23 cellular contexts compared by ENCODE assay signal in the genomic region with DNA sequence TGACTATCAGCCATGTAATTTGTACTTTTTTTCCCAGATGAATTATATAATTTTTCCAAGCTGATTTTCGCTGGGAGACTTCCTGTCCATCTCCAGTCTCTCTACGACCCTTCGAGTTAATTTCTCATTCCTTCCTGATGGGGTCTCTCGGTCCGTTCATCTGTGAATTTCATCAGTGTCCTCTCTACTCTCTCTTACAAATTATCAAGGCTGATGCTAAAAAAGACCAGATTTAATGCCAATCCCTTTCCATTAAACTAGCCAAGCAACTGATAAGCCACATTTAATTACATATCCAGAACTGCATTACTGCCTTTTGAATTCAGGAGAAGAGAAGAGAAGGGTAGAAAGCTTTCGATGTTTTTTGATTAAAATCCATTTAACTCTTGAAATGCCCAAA. TPM values are rescaled to one million over a fixed set of nuclear protein-coding genes. Genes with fewer than 3 reads are reported as not detected.
DNase-seq lines count a peak whose midpoint lies in the region; ATAC-seq, FAIRE-seq and TF ChIP-seq lines count a peak whose summit lies in the region.
"Had no signal": no experiment of that assay in that cellular context is flagged by ENCODE, and none has a peak within 500 bp of the region (broad histone marks: within the 10 kb centered on the region; RNA-seq: fewer than 3 reads in every experiment).

No MANE protein-coding gene starts in this region.

- DNase-seq in Right ventricle myocardium inferior (ENCODE audit: missing footprints) (no peak), right atrium auricular region (ENCODE audit: low spot score) (no peak), HepG2 (ENCODE audit: low spot score) (no peak), right lobe of liver (no peak), left kidney (ENCODE audit: low read depth, low spot score) (peak; percentile 23), neural progenitor cell (ENCODE audit: low spot score) (no peak)
- no peak for DNase-seq in activated CD4-positive, alpha-beta memory T cell treated with anti-CD3 and anti-CD28 coated beads for 36 hours
- DNase-seq: 8988T; Calu3; CD8-positive, alpha-beta T cell; DND-41; EL; GOT3; H9 had no signal

- peaks cover 3% of the 10 kb centered on the region for H3K27me3 Mint-ChIP-seq in neural progenitor cell (ENCODE audit: insufficient read depth, low read depth)
- no peaks in the 10 kb centered on the region for H3K27me3 Mint-ChIP-seq in activated CD4-positive, alpha-beta memory T cell treated with anti-CD3 and anti-CD28 coated beads for 36 hours

- H3K79me2 ChIP-seq in HepG2 (ENCODE audit: insufficient read depth, low read length) (no peaks in the 10 kb centered on the region), neural progenitor cell (ENCODE audit: low read depth) (no peaks in the 10 kb centered on the region)

- peak overlapping the region; percentile 28 for H3K27ac Mint-ChIP-seq in neural progenitor cell
- H3K27ac Mint-ChIP-seq in activated CD4-positive, alpha-beta memory T cell treated with anti-CD3 and anti-CD28 coated beads for 36 hours = no peak overlapping the region
- H3K27ac Mint-ChIP-seq: CD8-positive, alpha-beta T cell; IgD-negative memory B cell had no signal

- TF ChIP-seq EP300 in HepG2 (IDR thresholded peaks at IDR 0.05; ENCODE audit: low read depth in 2 of 2, low read length in 2 of 2) (no peak), HepG2 (CRISPR knock-in tag; IDR thresholded peaks at IDR 0.05; ENCODE audit: borderline replicate concordance) (no peak)

- TF ChIP-seq RAD21 in HepG2 (CRISPR knock-in tag; IDR thresholded peaks at IDR 0.05) = no peak

- ATAC-seq in Right ventricle myocardium inferior (peak; percentile 52), HepG2 (no peak), right lobe of liver (no peak), GM21576 (IDR thresholded peaks at IDR 0.05; ENCODE audit: unreplicated experiment) (no peak)
- ATAC-seq: CD8-positive, alpha-beta T cell had no signal

- BruUV-seq in HepG2 (replicated peaks; lab: Mats Ljungman, UMichigan) = no TSS peak

- H3K27ac ChIP-seq in right atrium auricular region (no peak overlapping the region), HepG2 (ENCODE audit: extremely low read length, insufficient read depth, low read length) (no peak overlapping the region), right lobe of liver (no peak overlapping the region), neural progenitor cell (no peak overlapping the region)
- H3K27ac ChIP-seq: BLaER1 treated with 17β-estradiol and CSF1 and Interleukin-3, amounts not matched to agents 10 nM and 100 nM had no signal

- H3K9ac ChIP-seq in HepG2 (ENCODE audit: insufficient read depth, low read depth, low read length) = no peak overlapping the region
- no peak overlapping the region for H3K9ac ChIP-seq in neural progenitor cell
- H3K9ac ChIP-seq: BLaER1 treated with 17β-estradiol and CSF1 and Interleukin-3, amounts not matched to agents 10 nM and 100 nM had no signal

- no peaks in the 10 kb centered on the region for H3K9me3 Mint-ChIP-seq in neural progenitor cell
- H3K9me3 Mint-ChIP-seq in activated CD4-positive, alpha-beta memory T cell treated with anti-CD3 and anti-CD28 coated beads for 36 hours = no peaks in the 10 kb centered on the region
- H3K9me3 Mint-ChIP-seq: CD8-positive, alpha-beta T cell; H9 had no signal

- H3K4me2 ChIP-seq in HepG2 (ENCODE audit: low read depth, low read length) = no peak overlapping the region
- no peak overlapping the region for H3K4me2 ChIP-seq in neural progenitor cell
- H3K4me2 ChIP-seq: BLaER1 treated with 17β-estradiol and CSF1 and Interleukin-3, amounts not matched to agents 10 nM and 100 nM had no signal

- TF ChIP-seq CTCF in right atrium auricular region (IDR thresholded peaks at IDR 0.05) (no peak), HepG2 (CRISPR knock-in tag; IDR thresholded peaks at IDR 0.05) (no peak), right lobe of liver (IDR thresholded peaks at IDR 0.05) (no peak), neural progenitor cell (IDR thresholded peaks at IDR 0.05) (no peak)

- H3K4me3 ChIP-seq in right atrium auricular region (no peak overlapping the region), HepG2 (replicated peaks in 1 of 3; ENCODE audit: insufficient read depth in 1 of 3, low read depth in 2 of 3, low read length in 3 of 3) (no peak overlapping the region), right lobe of liver (no peak overlapping the region), neural progenitor cell (no peak overlapping the region)
- H3K4me3 ChIP-seq: BLaER1 treated with 17β-estradiol and CSF1 and Interleukin-3, amounts not matched to agents 10 nM and 100 nM had no signal

- no peak for TF ChIP-seq POLR2A in HepG2 (IDR thresholded peaks at IDR 0.05; ENCODE audit: insufficient read depth in 1 of 2, low read depth in 2 of 2, low read length in 2 of 2)
- no peak for TF ChIP-seq POLR2A in right lobe of liver (IDR thresholded peaks at IDR 0.05)

- intact Hi-C loops in Right ventricle myocardium inferior (cut with DNase I) (no loop called here), HepG2 (cut with micrococcal nuclease; ENCODE audit: unreplicated experiment) (no loop called here), right lobe of liver (cut with DNase I) (no loop called here)
- intact Hi-C loops in activated CD4-positive, alpha-beta memory T cell treated with anti-CD3 and anti-CD28 coated beads for 36 hours (cut with micrococcal nuclease) = no loop called here

- H3K4me1 Mint-ChIP-seq in neural progenitor cell = peaks cover 3% of the 10 kb centered on the region
- H3K4me1 Mint-ChIP-seq in activated CD4-positive, alpha-beta memory T cell treated with anti-CD3 and anti-CD28 coated beads for 36 hours (ENCODE audit: low read depth) = no peaks in the 10 kb centered on the region
- H3K4me1 Mint-ChIP-seq: H9 had no signal

- H3K36me3 ChIP-seq in right atrium auricular region (no peaks in the 10 kb centered on the region), HepG2 (replicated peaks in 1 of 2; ENCODE audit: control insufficient read depth in 1 of 2, insufficient read depth in 2 of 2, low read length in 2 of 2) (peaks cover 0 to 3% of the 10 kb centered on the region in 2 experiments; a peak in 1 of 5 replicates), right lobe of liver (no peaks in the 10 kb centered on the region), neural progenitor cell (peaks cover 6% of the 10 kb centered on the region)
- H3K36me3 ChIP-seq: BLaER1 treated with 17β-estradiol and CSF1 and Interleukin-3, amounts not matched to agents 10 nM and 100 nM had no signal

- H3K4me3 Mint-ChIP-seq in neural progenitor cell = no peak overlapping the region
- no peak overlapping the region for H3K4me3 Mint-ChIP-seq in activated CD4-positive, alpha-beta memory T cell treated with anti-CD3 and anti-CD28 coated beads for 36 hours
- H3K4me3 Mint-ChIP-seq: CD8-positive, alpha-beta T cell; H9; IgD-negative memory B cell had no signal

- no peak for FAIRE-seq in HepG2 (lab: Jason Lieb, UNC)
- FAIRE-seq: GM12891, GM19239, HTR-8/SVneo had no signal

- POLR2A ChIA-PET in HepG2 (lab: Yijun Ruan, JAX) = no interaction called here
- POLR2A ChIA-PET in activated CD4-positive, alpha-beta memory T cell treated with anti-CD3 and anti-CD28 coated beads for 36 hours (lab: Charles Lee) = no interaction called here

- H4K20me1 ChIP-seq in HepG2 (ENCODE audit: insufficient read depth, low read length) = no peaks in the 10 kb centered on the region
- H4K20me1 ChIP-seq in neural progenitor cell (ENCODE audit: low read depth) = no peaks in the 10 kb centered on the region
- H4K20me1 ChIP-seq: BLaER1 treated with 17β-estradiol and CSF1 and Interleukin-3, amounts not matched to agents 10 nM and 100 nM had no signal

- H2AFZ ChIP-seq in HepG2 (ENCODE audit: low read length) = no peak overlapping the region
- no peak overlapping the region for H2AFZ ChIP-seq in neural progenitor cell (replicated peaks)

- H3K9me3 ChIP-seq in right atrium auricular region (no peaks in the 10 kb centered on the region), HepG2 (ENCODE audit: low read length) (no peaks in the 10 kb centered on the region), right lobe of liver (no peaks in the 10 kb centered on the region), neural progenitor cell (ENCODE audit: low read depth) (no peaks in the 10 kb centered on the region)
- H3K9me3 ChIP-seq: BLaER1 treated with 17β-estradiol and CSF1 and Interleukin-3, amounts not matched to agents 10 nM and 100 nM had no signal

- CTCF ChIA-PET in HepG2 (lab: Yijun Ruan, JAX; ENCODE audit: low intra/inter-chr PET ratio, low total read pairs) = no interaction called here
- CTCF ChIA-PET in activated CD4-positive, alpha-beta memory T cell treated with anti-CD3 and anti-CD28 coated beads for 36 hours (lab: Charles Lee) = interaction anchor here (1.2 kb wide), 1 partner anchor 29 kb away, joined by 4 read pairs; no protein-coding TSS in a partner anchor

- H3K36me3 Mint-ChIP-seq in neural progenitor cell = peaks cover 54% of the 10 kb centered on the region
- no peaks in the 10 kb centered on the region for H3K36me3 Mint-ChIP-seq in activated CD4-positive, alpha-beta memory T cell treated with anti-CD3 and anti-CD28 coated beads for 36 hours
- H3K36me3 Mint-ChIP-seq: CD8-positive, alpha-beta T cell; IgD-negative memory B cell had no signal

- in situ Hi-C loops in HepG2 (cut with HindIII; ENCODE audit: extremely low pct_ligation_motif_present, low pct_unique_long_range_greater_than_20kb) = no loop called here

- H3F3A ChIP-seq in neural progenitor cell (ENCODE audit: low read depth) = no peaks in the 10 kb centered on the region

- 96% methylated on average over 6 of the region's 6 CpGs for WGBS in HepG2 (ENCODE audit: low lambda C conversion rate)
- whole genome bisulfite sequencing in right lobe of liver (ENCODE audit: insufficient coverage, low coverage, low lambda C conversion rate, missing lambda C conversion rate) = 69% methylated on average over 6 of the region's 6 CpGs

- H3K4me1 ChIP-seq in right atrium auricular region (no peaks in the 10 kb centered on the region), HepG2 (ENCODE audit: insufficient read depth, low read length) (peaks cover 28% of the 10 kb centered on the region), right lobe of liver (peaks cover 0 to 5% (median 0%) of the 10 kb centered on the region in 4 donors), neural progenitor cell (no peaks in the 10 kb centered on the region)
- H3K4me1 ChIP-seq: BLaER1 treated with 17β-estradiol and CSF1 and Interleukin-3, amounts not matched to agents 10 nM and 100 nM had no signal

- H3K27me3 ChIP-seq in right atrium auricular region (no peaks in the 10 kb centered on the region), HepG2 (ENCODE audit: control insufficient read depth in 1 of 2, insufficient read depth in 2 of 2, low read length in 2 of 2) (no peaks in the 10 kb centered on the region), right lobe of liver (no peaks in the 10 kb centered on the region), neural progenitor cell (no peaks in the 10 kb centered on the region)
- H3K27me3 ChIP-seq: BLaER1 treated with 17β-estradiol and CSF1 and Interleukin-3, amounts not matched to agents 10 nM and 100 nM had no signal

RNA-seq across cellular contexts. Expression of a gene that starts 25.8 kb away (rescaled TPM):
- total RNA-seq in Right ventricle myocardium inferior (0.30 TPM), right atrium auricular region (not detected), HepG2 (2016; rRNA removed; fragmentation: Illumina TruSeq; extraction: Trizol) (not detected in 2 replicates), right lobe of liver (under 1 TPM in 1 of 6 experiments, not detected in 5; 0.06 TPM), neural progenitor cell (ENCODE audit: low replicate concordance) (not detected in 2 replicates)
- total RNA-seq in HepG2 (2016; cell fraction: cytosol; rRNA removed; fragmentation: Illumina TruSeq; extraction: Trizol; ENCODE audit: low read depth) = not detected in 2 replicates
- 0.04 TPM in 1 of 2 replicates, not detected in the other for total RNA-seq in HepG2 (2016; cell fraction: insoluble cytoplasmic fraction; rRNA removed; fragmentation: Illumina TruSeq; extraction: Trizol)
- total RNA-seq in HepG2 (2016; cell fraction: membrane; rRNA removed; fragmentation: Illumina TruSeq; extraction: Trizol) = not detected in 2 replicates
- total RNA-seq in HepG2 (2016; cell fraction: nucleus; rRNA removed; fragmentation: Illumina TruSeq; extraction: Trizol) = not detected in 2 replicates
- polyA plus RNA-seq in HepG2 (2011; rRNA removed) = 0.13 and 0.21 TPM in 2 replicates
- 0.04 and 0.05 TPM in 2 replicates for polyA plus RNA-seq in HepG2 (2011; cell fraction: cytosol; rRNA removed)
- polyA plus RNA-seq in HepG2 (2011; cell fraction: nucleus; rRNA removed) = 0.16 and 0.27 TPM in 2 replicates
- 0.07 TPM in 1 of 2 replicates, not detected in the other for polyA plus RNA-seq in HepG2 (2012)
- not detected in 2 replicates for polyA plus RNA-seq in HepG2 (2016; cell fraction: cytosol; fragmentation: Illumina TruSeq; extraction: Trizol; ENCODE audit: low read depth)
- polyA plus RNA-seq in HepG2 (2016; cell fraction: insoluble cytoplasmic fraction; fragmentation: Illumina TruSeq; extraction: Trizol; ENCODE audit: low read depth) = not detected in 2 replicates
- polyA plus RNA-seq in HepG2 (2016; cell fraction: membrane; fragmentation: Illumina TruSeq; extraction: Trizol; ENCODE audit: low read depth) = not detected in 2 replicates
- not detected in 2 replicates for polyA plus RNA-seq in HepG2 (2016; cell fraction: nucleus; fragmentation: Illumina TruSeq; extraction: Trizol; ENCODE audit: insufficient read depth, low read depth)
- polyA minus RNA-seq in HepG2 (2011; rRNA and poly(A)+ RNA removed; ENCODE audit: low replicate concordance) = 0.04 TPM in 1 of 2 replicates, not detected in the other
- polyA minus RNA-seq in HepG2 (2011; cell fraction: cytosol; rRNA and poly(A)+ RNA removed) = not detected in 2 replicates
- 0.13 TPM in 1 of 2 replicates, not detected in the other for polyA minus RNA-seq in HepG2 (2011; cell fraction: nucleus; rRNA and poly(A)+ RNA removed)
- not detected for total RNA-seq in activated CD4-positive, alpha-beta memory T cell treated with anti-CD3 and anti-CD28 coated beads for 36 hours
- total RNA-seq: A673; Calu3; CD8-positive, alpha-beta T cell; G401; H9 had no signal
- polyA plus RNA-seq: AG04450, IgD-negative memory B cell had no signal
